In the genomic region with DNA sequence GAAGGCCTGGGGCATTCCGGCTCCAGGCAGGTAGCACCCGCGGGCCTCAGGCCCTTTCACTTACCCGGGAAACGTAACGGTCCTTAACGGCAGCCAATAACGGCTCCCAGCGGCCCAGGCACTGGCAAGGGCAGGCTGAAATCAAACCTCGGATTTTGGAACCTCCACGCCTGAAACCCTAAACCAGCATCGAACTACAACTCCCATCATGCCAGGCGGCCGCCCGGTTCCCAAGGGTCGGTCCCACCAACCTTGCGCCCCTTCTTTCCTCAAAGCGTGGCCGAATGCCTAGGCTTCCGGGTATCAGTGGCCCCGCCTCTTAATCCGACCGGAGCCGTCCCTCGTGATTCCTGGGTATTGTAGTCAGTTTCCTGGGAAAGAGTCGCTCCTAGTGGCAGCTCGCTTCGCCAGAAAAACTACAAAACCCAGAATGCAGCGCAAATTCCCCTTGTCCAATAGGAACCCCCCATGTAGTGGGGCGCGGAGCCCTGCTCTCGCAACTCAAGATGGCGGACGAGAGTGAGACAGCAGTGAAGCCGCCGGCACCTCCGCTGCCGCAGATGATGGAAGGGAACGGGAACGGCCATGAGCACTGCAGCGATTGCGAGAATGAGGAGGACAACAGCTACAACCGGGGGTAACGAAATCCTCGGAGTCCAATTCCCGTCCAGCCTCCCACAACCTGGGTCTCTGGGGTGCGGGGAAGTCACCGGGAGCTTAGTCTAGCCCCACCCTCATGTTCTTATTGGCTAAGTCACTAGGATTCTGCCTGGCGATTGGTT, we compare ENCODE assay signal across 8 cellular contexts. TPM values are rescaled to one million over a fixed set of nuclear protein-coding genes. Genes with fewer than 3 reads are reported as not detected.
DNase-seq lines count a peak whose midpoint lies in the region; ATAC-seq and TF ChIP-seq lines count a peak whose summit lies in the region.

Gene NMT1, plus strand, starts transcription at position 494 of the 782 bp plus-strand sequence. Its CDS starts 13 bp downstream, at position 507.

- H3K27me3 ChIP-seq in DOHH2 (ENCODE audit: control insufficient read depth, low read length) (no peaks in the 10 kb centered on the region), GM23338 (ENCODE audit: insufficient read depth) (no peaks in the 10 kb centered on the region)

- H3K4me1 Mint-ChIP-seq in GM23338 = peaks cover 6% of the 10 kb centered on the region; the same call in 2 of the 3 replicates
- H3K4me1 Mint-ChIP-seq in naive B cell = peaks cover 22 to 54% (median 43%) of the 10 kb centered on the region in 3 donors
- peaks cover 53% of the 10 kb centered on the region for H3K4me1 Mint-ChIP-seq in stimulated activated memory B cell treated with anti-CD40 and anti-IgM and Interleukin-4, amounts not matched to agents 10 μg/mL and 1 μg/mL and 100 μg/mL, for 72 hours

- H3K4me1 ChIP-seq in DOHH2 (ENCODE audit: control insufficient read depth, low read length) (peaks cover 28% of the 10 kb centered on the region), GM23338 (ENCODE audit: insufficient read depth) (peaks cover 9% of the 10 kb centered on the region)

- peaks cover 22% of the 10 kb centered on the region for H3K36me3 ChIP-seq in DOHH2 (ENCODE audit: control insufficient read depth, low read length)
- H3K36me3 ChIP-seq in GM23338 (ENCODE audit: insufficient read depth) = peaks cover 4% of the 10 kb centered on the region; the same call in 1 of the 2 replicates

- H3K27ac ChIP-seq in DOHH2 (ENCODE audit: low read depth, low read length) (peak within 1 kb of the TSS; percentile 62), GM23338 (ENCODE audit: low read depth) (peak within 1 kb of the TSS; percentile 76; the same call in 1 of the 2 replicates)

- ATAC-seq in GM23338 (peak; percentile 94), naive B cell (ENCODE audit: low read depth in 2 of 2) (peak; percentile 86)
- ATAC-seq in stimulated activated memory B cell treated with anti-CD40 and anti-IgM and Interleukin-4, amounts not matched to agents 10 μg/mL and 1 μg/mL and 100 μg/mL, for 72 hours = peak; percentile 96

- no peaks in the 10 kb centered on the region for H3K9me3 ChIP-seq in DOHH2 (ENCODE audit: control insufficient read depth, insufficient read depth, low read length)

- H3K4me3 Mint-ChIP-seq in GM23338 (peak within 1 kb of the TSS; percentile 96), naive B cell (peak within 1 kb of the TSS; percentile 88 to 100 (median 100))
- H3K4me3 Mint-ChIP-seq in stimulated activated memory B cell treated with anti-CD40 and anti-IgM and Interleukin-4, amounts not matched to agents 10 μg/mL and 1 μg/mL and 100 μg/mL, for 72 hours = peak within 1 kb of the TSS; percentile 87

- H3F3A ChIP-seq in DOHH2 (ENCODE audit: control insufficient read depth, insufficient read depth) = peaks cover 2% of the 10 kb centered on the region; the same call in 1 of the 2 replicates
- peaks cover 12% of the 10 kb centered on the region; the same call in 1 of the 2 replicates for H3F3A ChIP-seq in GM23338 (replicated peaks; ENCODE audit: low read depth)

- H4K20me1 ChIP-seq in DOHH2 (ENCODE audit: control insufficient read depth, insufficient read depth, low read depth, low read length) = no peaks in the 10 kb centered on the region
- peaks cover 17% of the 10 kb centered on the region for H4K20me1 ChIP-seq in GM23338 (replicated peaks; ENCODE audit: insufficient read depth)

- H3K4me2 ChIP-seq in DOHH2 (ENCODE audit: low read length) (peak within 1 kb of the TSS; percentile 98), GM23338 (peak within 1 kb of the TSS; percentile 88)

- peak within 1 kb of the TSS; percentile 98 for H3K4me3 ChIP-seq in DOHH2 (ENCODE audit: low read length)
- H3K4me3 ChIP-seq in GM23338 = peak within 1 kb of the TSS; percentile 75

- H3K27ac Mint-ChIP-seq in GM23338 (peak within 1 kb of the TSS; percentile 100), naive B cell (peak within 1 kb of the TSS; percentile 94 to 100 (median 98))
- H3K27ac Mint-ChIP-seq in stimulated activated memory B cell treated with anti-CD40 and anti-IgM and Interleukin-4, amounts not matched to agents 10 μg/mL and 1 μg/mL and 100 μg/mL, for 72 hours = peak within 1 kb of the TSS; percentile 88

- H3K36me3 Mint-ChIP-seq in GM23338 (ENCODE audit: low read depth) = peaks cover 7% of the 10 kb centered on the region; the same call in 2 of the 3 replicates
- H3K36me3 Mint-ChIP-seq in naive B cell = no peaks in the 10 kb centered on the region
- peaks cover 7% of the 10 kb centered on the region for H3K36me3 Mint-ChIP-seq in stimulated activated memory B cell treated with anti-CD40 and anti-IgM and Interleukin-4, amounts not matched to agents 10 μg/mL and 1 μg/mL and 100 μg/mL, for 72 hours

- DNase-seq in GM23338 (ENCODE audit: low spot score) = peak; percentile 100
- DNase-seq in LHCN-M2 (ENCODE audit: low read depth) = peak; percentile 100
- DNase-seq in RPMI8226 = peak; percentile 99
- peak; percentile 82 to 92 for DNase-seq in activated T-helper 1 cell treated with anti-CD3 and anti-CD28 coated beads, Interleukin-2, amount 50 U/mL, for 16 hours (ENCODE audit: low read depth in 1 of 2, low spot score in 1 of 2)
- peak; percentile 99 for DNase-seq in fibroblast of gingiva (ENCODE audit: low read depth)
- DNase-seq in naive B cell = peak; percentile 97

- H3K79me2 ChIP-seq in DOHH2 (ENCODE audit: control insufficient read depth, low read length) = peaks cover 85% of the 10 kb centered on the region
- H3K79me2 ChIP-seq in GM23338 (replicated peaks; ENCODE audit: insufficient read depth) = peaks cover 57% of the 10 kb centered on the region

- peak within 1 kb of the TSS; percentile 53 for H2AFZ ChIP-seq in GM23338

- H3K9me2 ChIP-seq in DOHH2 (replicated peaks; ENCODE audit: control insufficient read depth, low read length) (no peaks in the 10 kb centered on the region), GM23338 (ENCODE audit: insufficient read depth) (no peaks in the 10 kb centered on the region)

- H3K27me3 Mint-ChIP-seq in GM23338 (ENCODE audit: insufficient read depth, low read depth, poor library complexity) (peaks cover 5% of the 10 kb centered on the region), naive B cell (no peaks in the 10 kb centered on the region)
- H3K27me3 Mint-ChIP-seq in stimulated activated memory B cell treated with anti-CD40 and anti-IgM and Interleukin-4, amounts not matched to agents 10 μg/mL and 1 μg/mL and 100 μg/mL, for 72 hours = no peaks in the 10 kb centered on the region

- H3K9me3 Mint-ChIP-seq in GM23338 (no peaks in the 10 kb centered on the region), naive B cell (no peaks in the 10 kb centered on the region)
- no peaks in the 10 kb centered on the region for H3K9me3 Mint-ChIP-seq in stimulated activated memory B cell treated with anti-CD40 and anti-IgM and Interleukin-4, amounts not matched to agents 10 μg/mL and 1 μg/mL and 100 μg/mL, for 72 hours

- TF ChIP-seq CTCF in DOHH2 (IDR thresholded peaks at IDR 0.05; ENCODE audit: low read depth, low read length, poor library complexity, severe bottlenecking) = no peak
- TF ChIP-seq CTCF in GM23338 (conservative IDR thresholded peaks at IDR 0.05; ENCODE audit: low read depth in 2 of 2) = no peak

TF ChIP-seq in GM23338, 12 proteins besides CTCF, POLR2A, EP300 and RAD21 (continues in another document):
- TF ChIP-seq POLR2AphosphoS5 (IDR thresholded peaks at IDR 0.05; ENCODE audit: low read depth) = peak; percentile 86

RNA-seq across cellular contexts. Expression of gene NMT1, which starts in this region (rescaled TPM):
- 80.9 and 95.6 TPM in 2 replicates for total RNA-seq in GM23338 (2014; rRNA removed; shearing (Covaris generic))
- polyA plus RNA-seq in GM23338 (2016; fragmentation: Nextera tagmentation; extraction: Ambion mirVana) = 298 and 327 TPM in 2 replicates
- total RNA-seq in LHCN-M2 (2014; rRNA removed) = 80.8 and 89.8 TPM in 2 replicates
- 75.6 TPM for polyA plus RNA-seq in LHCN-M2 (2012)
- 10 to 100 TPM; 29.2 to 98.6 (median 55.5) TPM for polyA plus RNA-seq in naive B cell (ENCODE audit: low read depth in 6 of 6)

Comparison
In these comparisons a context has a peak if more than half of its experiments do, and no peak if none do; other contexts are left out.
1. Peak in every context shown above with its lines: DNase-seq, ATAC-seq, H3K4me3 ChIP-seq and H3K27ac ChIP-seq.